In the genomic region with DNA sequence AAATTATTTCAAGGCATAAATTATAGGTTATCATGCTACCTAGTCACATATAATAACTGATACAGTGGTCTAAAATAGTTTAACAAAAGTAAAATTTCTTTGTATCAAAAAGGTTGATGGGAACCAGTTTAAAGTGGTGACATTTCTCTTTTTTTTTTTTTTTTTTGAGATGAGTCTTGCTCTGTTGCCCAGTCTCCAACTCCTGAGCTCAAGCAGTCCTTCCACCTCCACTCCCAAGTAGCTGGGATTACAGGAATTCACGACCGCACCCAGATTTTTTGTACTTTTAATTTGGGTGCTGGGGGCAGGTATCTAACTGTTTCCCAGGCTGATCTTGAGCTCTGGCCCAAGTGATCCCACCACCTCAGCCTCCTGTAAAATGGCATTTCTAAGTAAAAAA, we compare ENCODE assay signal across 8 cellular contexts. TPM values are rescaled to one million over a fixed set of nuclear protein-coding genes. Genes with fewer than 3 reads are reported as not detected.
DNase-seq lines count a peak whose midpoint lies in the region; ATAC-seq, FAIRE-seq and TF ChIP-seq lines count a peak whose summit lies in the region.

No MANE protein-coding gene starts in this region.

- ATAC-seq in natural killer cell treated with Interleukin-12 subunit alpha and Interleukin-12 subunit beta and Interleukin-15 and Interleukin-18, amount 100 ng/mL, for 72 hours, result no peak

- no peak for TF ChIP-seq CTCF in AG10803 (conservative IDR thresholded peaks at IDR 0.05; ENCODE audit: low read length)
- no peak for TF ChIP-seq CTCF in choroid plexus epithelial cell (conservative IDR thresholded peaks at IDR 0.05; ENCODE audit: low read depth, low read length)

- H2AFZ ChIP-seq in Karpas-422 (ENCODE audit: low read length), result peak overlapping the region; percentile 89; the same call in 1 of the 2 replicates

- H3K4me2 ChIP-seq in Karpas-422 (ENCODE audit: low read depth, low read length, poor library complexity, severe bottlenecking), result peak overlapping the region; percentile 82

- H3K9me2 ChIP-seq in Karpas-422 (replicated peaks; ENCODE audit: insufficient read depth, low read length), result no peaks in the 10 kb centered on the region

- no peak overlapping the region for H3K9ac ChIP-seq in Karpas-422 (ENCODE audit: low read length)

- H3K4me3 ChIP-seq in AG10803 (ENCODE audit: low read length) (peak overlapping the region; percentile 70), Karpas-422 (ENCODE audit: low read length) (no peak overlapping the region), choroid plexus epithelial cell (ENCODE audit: low read depth, low read length) (peak overlapping the region; percentile 78)

- H3K27ac ChIP-seq in Karpas-422 (ENCODE audit: low read length), result no peak overlapping the region

- FAIRE-seq in GM19239 (lab: Jason Lieb, UNC), result no peak

- H3K27me3 ChIP-seq in Karpas-422 (ENCODE audit: low read length), result no peaks in the 10 kb centered on the region

- H3K9me3 ChIP-seq in Karpas-422 (ENCODE audit: low read length), result no peaks in the 10 kb centered on the region

- no peaks in the 10 kb centered on the region for H4K20me1 ChIP-seq in Karpas-422 (ENCODE audit: insufficient read depth, low read depth, low read length)

- H3K4me1 Mint-ChIP-seq in natural killer cell treated with Interleukin-12 subunit alpha and Interleukin-12 subunit beta and Interleukin-15 and Interleukin-18, amount 100 ng/mL, for 72 hours (ENCODE audit: low read depth in 2 of 2), result peaks cover 33 to 36% of the 10 kb centered on the region in 2 donors

- no peak for DNase-seq in AG10803 (ENCODE audit: low read depth)
- no peak for DNase-seq in Karpas-422
- no peak for DNase-seq in choroid plexus epithelial cell (ENCODE audit: low read depth)
- no peak for DNase-seq in natural killer cell treated with Interleukin-12 subunit alpha and Interleukin-12 subunit beta and Interleukin-15 and Interleukin-18, amount 100 ng/mL, for 72 hours (ENCODE audit: low spot score)
- DNase-seq in globus pallidus (ENCODE audit: low spot score), result no peak
- no peak for DNase-seq in GM19239 (ENCODE audit: insufficient read length, low spot score)
- DNase-seq in stimulated activated CD4-positive, alpha-beta T cell treated with anti-CD3 and anti-CD28 coated beads, Interleukin-1b, Interleukin-23, amount 100 ng/mL, for 48 hours, result no peak
- DNase-seq in NCI-H2107 (lab: John Stamatoyannopoulos, UW), result no peak

- H3K36me3 Mint-ChIP-seq in natural killer cell treated with Interleukin-12 subunit alpha and Interleukin-12 subunit beta and Interleukin-15 and Interleukin-18, amount 100 ng/mL, for 72 hours, result peaks cover 9% of the 10 kb centered on the region

- H3K79me2 ChIP-seq in Karpas-422 (ENCODE audit: low read length), result no peaks in the 10 kb centered on the region

- peak overlapping the region; percentile 91 to 97 for H3K27ac Mint-ChIP-seq in natural killer cell treated with Interleukin-12 subunit alpha and Interleukin-12 subunit beta and Interleukin-15 and Interleukin-18, amount 100 ng/mL, for 72 hours

- H3K4me1 ChIP-seq in Karpas-422 (ENCODE audit: low read length), result peaks cover 21% of the 10 kb centered on the region

- H3K4me3 Mint-ChIP-seq in natural killer cell treated with Interleukin-12 subunit alpha and Interleukin-12 subunit beta and Interleukin-15 and Interleukin-18, amount 100 ng/mL, for 72 hours, result peak overlapping the region; percentile 87

- no peaks in the 10 kb centered on the region for H3K27me3 Mint-ChIP-seq in natural killer cell treated with Interleukin-12 subunit alpha and Interleukin-12 subunit beta and Interleukin-15 and Interleukin-18, amount 100 ng/mL, for 72 hours

- no peaks in the 10 kb centered on the region for H3K9me3 Mint-ChIP-seq in natural killer cell treated with Interleukin-12 subunit alpha and Interleukin-12 subunit beta and Interleukin-15 and Interleukin-18, amount 100 ng/mL, for 72 hours

- no peaks in the 10 kb centered on the region for H3K36me3 ChIP-seq in Karpas-422 (ENCODE audit: insufficient read depth, low read length)

RNA-seq across cellular contexts. Expression of a gene that starts 1.0 kb away (rescaled TPM):
- 5.3 TPM in 2 replicates for total RNA-seq in Karpas-422 (2014; rRNA removed; shearing (Covaris generic); ENCODE audit: low replicate concordance)
- 10 to 100 TPM; 27.5 to 32.3 TPM for total RNA-seq in natural killer cell treated with Interleukin-12 subunit alpha and Interleukin-12 subunit beta and Interleukin-15 and Interleukin-18, amount 100 ng/mL, for 72 hours

RNA-seq across cellular contexts. Expression of a gene that starts 28.8 kb away (rescaled TPM):
- 3.7 and 4.5 TPM in 2 replicates for total RNA-seq in Karpas-422 (2014; rRNA removed; shearing (Covaris generic); ENCODE audit: low replicate concordance)
- 1 to 10 TPM; 2.7 to 4.5 TPM for total RNA-seq in natural killer cell treated with Interleukin-12 subunit alpha and Interleukin-12 subunit beta and Interleukin-15 and Interleukin-18, amount 100 ng/mL, for 72 hours
